8 cellular contexts compared by ENCODE assay signal in the genomic region with DNA sequence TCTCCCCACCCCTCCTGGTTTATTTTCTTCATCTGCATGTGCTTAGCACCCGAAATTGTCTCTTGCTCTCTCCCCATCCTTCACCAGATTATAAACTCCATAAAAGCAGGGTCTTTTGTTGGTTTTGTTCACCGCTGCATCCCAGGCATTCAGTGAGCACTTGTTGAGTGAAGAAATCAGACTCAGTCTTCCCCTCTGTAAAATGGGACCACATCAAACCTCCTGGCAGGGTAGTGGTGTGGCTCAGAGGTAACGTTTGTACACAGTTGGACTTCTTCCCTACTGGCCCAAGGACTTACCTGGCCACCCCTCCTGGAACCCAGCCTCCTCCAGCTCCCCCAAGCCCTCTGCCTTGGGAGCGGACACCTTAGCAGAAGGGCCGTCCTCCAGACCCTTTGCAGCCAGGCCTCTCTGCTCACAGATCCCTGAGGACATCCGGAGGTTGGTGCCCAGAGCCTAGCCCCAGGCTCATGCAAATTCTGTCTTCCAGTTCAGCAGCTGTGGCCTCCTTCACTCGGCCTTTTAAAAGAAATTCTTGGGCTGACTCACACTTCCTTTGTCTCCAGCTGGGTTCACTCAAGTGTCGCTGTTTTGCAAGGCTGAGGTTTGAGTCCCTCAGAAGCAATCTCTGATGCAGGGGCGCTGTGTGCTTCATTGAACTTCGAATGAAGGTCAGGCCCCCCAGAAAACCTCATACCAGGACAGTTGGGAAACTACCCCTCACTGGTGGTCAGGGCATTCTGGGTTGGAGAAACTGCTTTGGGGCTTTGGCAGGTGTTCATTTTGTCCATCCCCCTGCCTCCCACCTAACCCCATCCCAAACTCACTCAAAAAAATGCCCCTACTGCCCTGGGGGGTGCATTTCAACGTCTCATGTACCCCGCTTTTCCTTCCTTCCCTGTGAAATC. TPM values are rescaled to one million over a fixed set of nuclear protein-coding genes. Genes with fewer than 3 reads are reported as not detected.
DNase-seq lines count a peak whose midpoint lies in the region; ATAC-seq and TF ChIP-seq lines count a peak whose summit lies in the region.

No MANE protein-coding gene starts in this region.

- ATAC-seq in DND-41 (ENCODE audit: insufficient read depth, low read depth) (peak; percentile 93), HG03558 (IDR thresholded peaks at IDR 0.05; ENCODE audit: extremely low read depth, unreplicated experiment) (peak; percentile 60), T-cell (replicated peaks in 1 of 4) (peak; percentile 87 to 96 (median 94))

- peaks cover 34 to 48% (median 45%) of the 10 kb centered on the region in 3 donors for H3K4me1 Mint-ChIP-seq in T-cell

- H3K4me1 ChIP-seq in DND-41 (ENCODE audit: insufficient read depth, low read length), result peaks cover 17% of the 10 kb centered on the region

- H3K27me3 Mint-ChIP-seq in T-cell, result no peaks in the 10 kb centered on the region

- TF ChIP-seq CTCF in DND-41 (IDR thresholded peaks at IDR 0.05; ENCODE audit: borderline replicate concordance, extremely low read depth, low read length, poor library complexity, severe bottlenecking), result peak; percentile 45
- no peak for TF ChIP-seq CTCF in GM20000 (IDR thresholded peaks at IDR 0.05; ENCODE audit: extremely low read depth, missing control alignments)

- H3K4me2 ChIP-seq in DND-41 (ENCODE audit: insufficient read depth, low read length), result peak overlapping the region; percentile 34; the same call in 1 of the 2 replicates

- no peak overlapping the region for H2AFZ ChIP-seq in DND-41 (ENCODE audit: low read depth, low read length)

- H3K79me2 ChIP-seq in DND-41 (ENCODE audit: insufficient read depth, low read length), result no peaks in the 10 kb centered on the region

- peak overlapping the region; percentile 13 to 69 (median 43) for H3K4me3 Mint-ChIP-seq in T-cell

- H3K27ac Mint-ChIP-seq in T-cell, result peak overlapping the region; percentile 77 to 85

- H3K9me3 Mint-ChIP-seq in T-cell, result no peaks in the 10 kb centered on the region

- no peak overlapping the region for H3K9ac ChIP-seq in DND-41 (ENCODE audit: low read depth, low read length)

- H3K27me3 ChIP-seq in DND-41 (ENCODE audit: insufficient read depth, low read length, poor library complexity), result no peaks in the 10 kb centered on the region

- H4K20me1 ChIP-seq in DND-41 (ENCODE audit: insufficient read depth, low read length), result peaks cover 3% of the 10 kb centered on the region; the same call in 1 of the 2 replicates

- peak; percentile 73 for DNase-seq in DND-41
- peak; percentile 89 for DNase-seq in GM20000 (ENCODE audit: low spot score)
- peak in 31 of 34 experiments; percentile 8 to 58 (median 23) for DNase-seq in T-cell
- DNase-seq in brain pericyte (ENCODE audit: low read depth, low spot score), result peak; percentile 53
- peak; percentile 92 for DNase-seq in kidney tubule cell (ENCODE audit: low spot score)
- peak; percentile 17 for DNase-seq in stimulated activated CD8-positive, alpha-beta memory T cell treated with anti-CD3 and anti-CD28 coated beads, Interleukin-12 subunit alpha, Interleukin-12 subunit beta, amount 100 ng/mL, for 4 hours (ENCODE audit: low read depth)
- DNase-seq in midbrain (lab: John Stamatoyannopoulos, UW), result no peak

- CTCF ChIA-PET in T-cell (lab: Charles Lee), result interaction anchor here in 1 of 2 donors (0.8 kb wide), 1 partner anchor 26 kb away, joined by 3 read pairs; no protein-coding TSS in a partner anchor

- H3K4me3 ChIP-seq in DND-41 (ENCODE audit: low read depth in 1 of 2, low read length in 2 of 2), result no peak overlapping the region

- H3K9me3 ChIP-seq in DND-41 (ENCODE audit: insufficient read depth, low read length, severe bottlenecking), result no peaks in the 10 kb centered on the region

- H3K27ac ChIP-seq in DND-41 (ENCODE audit: low read length), result peak overlapping the region; percentile 61; the same call in 1 of the 2 replicates

- no peaks in the 10 kb centered on the region for H3K36me3 ChIP-seq in DND-41 (ENCODE audit: insufficient read depth, low read length)

- POLR2A ChIA-PET in T-cell (lab: Charles Lee), result no interaction called here

- no peaks in the 10 kb centered on the region for H3K36me3 Mint-ChIP-seq in T-cell

RNA-seq across cellular contexts. Expression of a gene that starts 16.8 kb away (rescaled TPM):
- total RNA-seq in T-cell, result 1 to 10 TPM; 1.8 to 6.3 (median 4.2) TPM

RNA-seq across cellular contexts. Expression of a gene that starts 47.3 kb away (rescaled TPM):
- total RNA-seq in T-cell, result not detected

RNA-seq across cellular contexts. Expression of a gene that starts 52.1 kb away (rescaled TPM):
- not detected for total RNA-seq in T-cell

RNA-seq across cellular contexts. Expression of a gene that starts 55.0 kb away (rescaled TPM):
- not detected for total RNA-seq in T-cell

RNA-seq across cellular contexts. Expression of a gene that starts 59.3 kb away (rescaled TPM):
- not detected for total RNA-seq in T-cell
